ENCODE assay signal across 1 cellular context in genomic region chr4:726235-726787, GRCh38.
A peak's percentile ranks its signal among the peaks of the same experiment; 100 is the strongest.
TF ChIP-seq lines count a peak whose summit lies in the region.

No MANE protein-coding gene starts in this region.

TF ChIP-seq in K562, 482 proteins besides CTCF, POLR2A, EP300 and RAD21 (continued from another document):
- TF ChIP-seq PBX2 (CRISPR knock-in tag; IDR thresholded peaks at IDR 0.05; ENCODE audit: low read depth) (no peak), PBX2 (tag; conservative IDR thresholded peaks at IDR 0.05; ENCODE audit: low read depth) (peak; percentile 90), ESRRA (IDR thresholded peaks at IDR 0.05; ENCODE audit: borderline replicate concordance, low read depth) (peak; percentile 15; the same call in 1 of the 2 replicates), ZNF589 (CRISPR knock-in tag; IDR thresholded peaks at IDR 0.05; ENCODE audit: low read depth) (0 out of 2 replicates have a peak, but pooled peaks have one; percentile 44), RCOR1 (IDR thresholded peaks at IDR 0.05; ENCODE audit: borderline replicate concordance in 1 of 2, low read depth in 2 of 2, low read length in 2 of 2) (peak in 1 of 2 experiments; percentile 51; a peak in 2 of 4 replicates), MEIS2 (IDR thresholded peaks at IDR 0.05; ENCODE audit: partially characterized antibody) (peak; percentile 95), SMARCA4 (IDR thresholded peaks at IDR 0.05) (0 out of 2 replicates have a peak, but pooled peaks have one; percentile 38), HMGN3 (IDR thresholded peaks at IDR 0.05; ENCODE audit: borderline replicate concordance, extremely low read depth, insufficient read length, low read depth, low read length) (peak; percentile 44), MCM7 (IDR thresholded peaks at IDR 0.05) (no peak), ZFX (CRISPR knock-in tag; IDR thresholded peaks at IDR 0.05) (peak; percentile 36; the same call in 1 of the 2 replicates), CREM (IDR thresholded peaks at IDR 0.05; ENCODE audit: low read depth) (peak; percentile 34; the same call in 1 of the 2 replicates), PHF8 (IDR thresholded peaks at IDR 0.05; ENCODE audit: borderline replicate concordance, low read length) (peak; percentile 21; the same call in 1 of the 2 replicates), IRF1 (CRISPR knock-in tag; IDR thresholded peaks at IDR 0.05; ENCODE audit: borderline replicate concordance) (no peak), POLR2AphosphoS2 (IDR thresholded peaks at IDR 0.05; ENCODE audit: low read length) (no peak), RBFOX2 (IDR thresholded peaks at IDR 0.05; ENCODE audit: low read depth, low read length) (peak; percentile 43; the same call in 1 of the 2 replicates), JUND (IDR thresholded peaks at IDR 0.05; ENCODE audit: borderline replicate concordance, low read depth, low read length) (0 out of 2 replicates have a peak, but pooled peaks have one; percentile 12), JUND (tag; IDR thresholded peaks at IDR 0.05; ENCODE audit: borderline replicate concordance, low read depth, low read length) (no peak; the same call in 2 of the 3 replicates), DPF2 (IDR thresholded peaks at IDR 0.05) (peak; percentile 62; the same call in 1 of the 2 replicates), THAP7 (CRISPR knock-in tag; IDR thresholded peaks at IDR 0.05) (no peak), FOXK1 (CRISPR knock-in tag; IDR thresholded peaks at IDR 0.05; ENCODE audit: borderline replicate concordance) (no peak), ARID1B (IDR thresholded peaks at IDR 0.05) (peak; percentile 50), ATF7 (IDR thresholded peaks at IDR 0.05) (peak; percentile 42; the same call in 1 of the 2 replicates), PKNOX1 (IDR thresholded peaks at IDR 0.05) (peak; percentile 87), SMAD4 (CRISPR knock-in tag; conservative IDR thresholded peaks at IDR 0.05) (0 out of 2 replicates have a peak, but pooled peaks have one; percentile 7), ZBTB34 (CRISPR knock-in tag; IDR thresholded peaks at IDR 0.05) (no peak), ZNF592 (IDR thresholded peaks at IDR 0.05) (peak; percentile 65), ZNF639 (CRISPR knock-in tag; conservative IDR thresholded peaks at IDR 0.05 in 1 of 2, IDR thresholded peaks at IDR 0.05 in 1 of 2) (peak in 1 of 2 experiments; percentile 72; a peak in 1 of 4 replicates)
